In genomic region chr12:77299001-77299400, GRCh38 we compare ENCODE assay signal across 16 cellular contexts.
A peak's percentile ranks its signal among the peaks of the same experiment; 100 is the strongest.
DNase-seq lines count a peak whose midpoint lies in the region; ATAC-seq and TF ChIP-seq lines count a peak whose summit lies in the region.
"Had no signal": no experiment of that assay in that cellular context is flagged by ENCODE, and none has a peak within 500 bp of the region (broad histone marks: within the 10 kb centered on the region; RNA-seq: fewer than 3 reads in every experiment).

No MANE protein-coding gene starts in this region.

- POLR2A ChIA-PET in WTC11 (lab: Charles Lee) = no interaction called here

- DNase-seq in AG20443 (ENCODE audit: low spot score) = peak; percentile 50
- peak; percentile 45 for DNase-seq in HCEC 1CT
- peak; percentile 1 for DNase-seq in choroid plexus epithelial cell (ENCODE audit: low read depth)
- DNase-seq in foreskin fibroblast = peak; percentile 73 to 88
- DNase-seq in SIG-M5 (lab: John Stamatoyannopoulos, UW) = no peak
- no peak for DNase-seq in WTC11 (ENCODE audit: low spot score)
- no peak for DNase-seq in GM20000 (ENCODE audit: low spot score)
- DNase-seq: Calu3, DMS79, Karpas-422, NCI-H1930, NCI-H2171, NCI-H446 treated with DMSO at 0.1 percent for 48 hours, SHP77 treated with DMSO at 0.1 percent for 48 hours had no signal

- no peaks in the 10 kb centered on the region for H3K4me1 Mint-ChIP-seq in WTC11
- H3K4me1 Mint-ChIP-seq: CD14-positive monocyte had no signal

- no peak overlapping the region for H3K27ac Mint-ChIP-seq in WTC11
- H3K27ac Mint-ChIP-seq: CD14-positive monocyte had no signal

- no peak overlapping the region for H3K4me3 Mint-ChIP-seq in WTC11
- H3K4me3 Mint-ChIP-seq: CD14-positive monocyte had no signal

- H3K27me3 Mint-ChIP-seq in WTC11 (ENCODE audit: low read depth) = no peaks in the 10 kb centered on the region

- TF ChIP-seq CTCF in choroid plexus epithelial cell (conservative IDR thresholded peaks at IDR 0.05; ENCODE audit: low read depth, low read length) (no peak), foreskin fibroblast (IDR thresholded peaks at IDR 0.05; ENCODE audit: low read depth, low read length) (no peak), WTC11 (IDR thresholded peaks at IDR 0.05) (no peak), GM20000 (IDR thresholded peaks at IDR 0.05; ENCODE audit: extremely low read depth, missing control alignments) (no peak)

- no peaks in the 10 kb centered on the region for H3K36me3 Mint-ChIP-seq in WTC11
- H3K36me3 Mint-ChIP-seq: CD14-positive monocyte had no signal

- ATAC-seq in WTC11 (no peak), GM21360 (IDR thresholded peaks at IDR 0.05; ENCODE audit: unreplicated experiment) (no peak)

- peaks cover 13% of the 10 kb centered on the region for H3K9me3 Mint-ChIP-seq in WTC11

- CTCF ChIA-PET in WTC11 (lab: Charles Lee) = no interaction called here

- H3K4me3 ChIP-seq in choroid plexus epithelial cell (ENCODE audit: low read depth, low read length) (no peak overlapping the region), foreskin fibroblast (ENCODE audit: low read depth in 1 of 2, low read length in 2 of 2) (no peak overlapping the region)

TF ChIP-seq in WTC11, 78 proteins besides CTCF, POLR2A, EP300 and RAD21:
- no peak for TF ChIP-seq ZNF232 (CRISPR knock-in tag; IDR thresholded peaks at IDR 0.05)
- no peak for TF ChIP-seq HMGA2 (CRISPR knock-in tag; IDR thresholded peaks at IDR 0.05)
- TF ChIP-seq RORB (CRISPR knock-in tag; IDR thresholded peaks at IDR 0.05) = no peak
- no peak for TF ChIP-seq CREB1 (CRISPR knock-in tag; IDR thresholded peaks at IDR 0.05)
- TF ChIP-seq, protein P1, sequence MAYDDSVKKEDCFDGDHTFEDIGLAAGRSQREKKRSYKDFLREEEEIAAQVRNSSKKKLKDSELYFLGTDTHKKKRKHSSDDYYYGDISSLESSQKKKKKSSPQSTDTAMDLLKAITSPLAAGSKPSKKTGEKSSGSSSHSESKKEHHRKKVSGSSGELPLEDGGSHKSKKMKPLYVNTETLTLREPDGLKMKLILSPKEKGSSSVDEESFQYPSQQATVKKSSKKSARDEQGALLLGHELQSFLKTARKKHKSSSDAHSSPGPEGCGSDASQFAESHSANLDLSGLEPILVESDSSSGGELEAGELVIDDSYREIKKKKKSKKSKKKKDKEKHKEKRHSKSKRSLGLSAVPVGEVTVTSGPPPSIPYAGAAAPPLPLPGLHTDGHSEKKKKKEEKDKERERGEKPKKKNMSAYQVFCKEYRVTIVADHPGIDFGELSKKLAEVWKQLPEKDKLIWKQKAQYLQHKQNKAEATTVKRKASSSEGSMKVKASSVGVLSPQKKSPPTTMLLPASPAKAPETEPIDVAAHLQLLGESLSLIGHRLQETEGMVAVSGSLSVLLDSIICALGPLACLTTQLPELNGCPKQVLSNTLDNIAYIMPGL (CRISPR knock-in tag; IDR thresholded peaks at IDR 0.05) = no peak
- TF ChIP-seq ZNF219 (CRISPR knock-in tag; IDR thresholded peaks at IDR 0.05; ENCODE audit: borderline replicate concordance) = no peak
- TF ChIP-seq CREM (CRISPR knock-in tag; IDR thresholded peaks at IDR 0.05) = no peak
- no peak for TF ChIP-seq OVOL2 (CRISPR knock-in tag; IDR thresholded peaks at IDR 0.05; ENCODE audit: borderline replicate concordance)
- TF ChIP-seq ZNF138 (CRISPR knock-in tag; conservative IDR thresholded peaks at IDR 0.05) = no peak
- no peak for TF ChIP-seq RELA (CRISPR knock-in tag; IDR thresholded peaks at IDR 0.05; ENCODE audit: borderline replicate concordance)
- no peak for TF ChIP-seq IRF2 (CRISPR knock-in tag; IDR thresholded peaks at IDR 0.05; ENCODE audit: borderline replicate concordance, low read depth)
TF ChIP-seq in WTC11: peak in this region for 0.

Comparison
In these comparisons a context has a peak if more than half of its experiments do, and no peak if none do; other contexts are left out.
1. DNase-seq: peak in AG20443 (single experiment), HCEC 1CT (single experiment), choroid plexus epithelial cell (single experiment) and foreskin fibroblast (2 of 2); none in SIG-M5 (single experiment), WTC11 (single experiment) and GM20000 (single experiment).